2 cellular contexts compared by ENCODE assay signal in genomic region chr12:31355747-31356107, GRCh38.
TF ChIP-seq lines count a peak whose summit lies in the region.

No MANE protein-coding gene starts in this region.

TF ChIP-seq in HepG2, 621 proteins besides CTCF, POLR2A, EP300 and RAD21 (continues in another document):
- TF ChIP-seq, protein P1, sequence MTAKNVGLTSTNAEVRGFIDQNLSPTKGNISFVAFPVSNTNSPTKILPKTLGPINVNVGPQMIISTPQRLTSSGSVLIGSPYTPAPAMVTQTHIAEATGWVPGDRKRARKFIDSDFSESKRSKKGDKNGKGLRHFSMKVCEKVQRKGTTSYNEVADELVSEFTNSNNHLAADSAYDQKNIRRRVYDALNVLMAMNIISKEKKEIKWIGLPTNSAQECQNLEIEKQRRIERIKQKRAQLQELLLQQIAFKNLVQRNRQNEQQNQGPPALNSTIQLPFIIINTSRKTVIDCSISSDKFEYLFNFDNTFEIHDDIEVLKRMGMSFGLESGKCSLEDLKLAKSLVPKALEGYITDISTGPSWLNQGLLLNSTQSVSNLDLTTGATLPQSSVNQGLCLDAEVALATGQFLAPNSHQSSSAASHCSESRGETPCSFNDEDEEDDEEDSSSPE (CRISPR knock-in tag; IDR thresholded peaks at IDR 0.05): no peak; the same call in 1 of the 2 replicates
- TF ChIP-seq BORCS8-MEF2B (CRISPR knock-in tag; IDR thresholded peaks at IDR 0.05) (no peak), KIAA2018 (CRISPR knock-in tag; IDR thresholded peaks at IDR 0.05; ENCODE audit: borderline replicate concordance) (no peak), ZEB1 (IDR thresholded peaks at IDR 0.05; ENCODE audit: insufficient replicate concordance, low read depth) (no peak)
- TF ChIP-seq, protein P2, sequence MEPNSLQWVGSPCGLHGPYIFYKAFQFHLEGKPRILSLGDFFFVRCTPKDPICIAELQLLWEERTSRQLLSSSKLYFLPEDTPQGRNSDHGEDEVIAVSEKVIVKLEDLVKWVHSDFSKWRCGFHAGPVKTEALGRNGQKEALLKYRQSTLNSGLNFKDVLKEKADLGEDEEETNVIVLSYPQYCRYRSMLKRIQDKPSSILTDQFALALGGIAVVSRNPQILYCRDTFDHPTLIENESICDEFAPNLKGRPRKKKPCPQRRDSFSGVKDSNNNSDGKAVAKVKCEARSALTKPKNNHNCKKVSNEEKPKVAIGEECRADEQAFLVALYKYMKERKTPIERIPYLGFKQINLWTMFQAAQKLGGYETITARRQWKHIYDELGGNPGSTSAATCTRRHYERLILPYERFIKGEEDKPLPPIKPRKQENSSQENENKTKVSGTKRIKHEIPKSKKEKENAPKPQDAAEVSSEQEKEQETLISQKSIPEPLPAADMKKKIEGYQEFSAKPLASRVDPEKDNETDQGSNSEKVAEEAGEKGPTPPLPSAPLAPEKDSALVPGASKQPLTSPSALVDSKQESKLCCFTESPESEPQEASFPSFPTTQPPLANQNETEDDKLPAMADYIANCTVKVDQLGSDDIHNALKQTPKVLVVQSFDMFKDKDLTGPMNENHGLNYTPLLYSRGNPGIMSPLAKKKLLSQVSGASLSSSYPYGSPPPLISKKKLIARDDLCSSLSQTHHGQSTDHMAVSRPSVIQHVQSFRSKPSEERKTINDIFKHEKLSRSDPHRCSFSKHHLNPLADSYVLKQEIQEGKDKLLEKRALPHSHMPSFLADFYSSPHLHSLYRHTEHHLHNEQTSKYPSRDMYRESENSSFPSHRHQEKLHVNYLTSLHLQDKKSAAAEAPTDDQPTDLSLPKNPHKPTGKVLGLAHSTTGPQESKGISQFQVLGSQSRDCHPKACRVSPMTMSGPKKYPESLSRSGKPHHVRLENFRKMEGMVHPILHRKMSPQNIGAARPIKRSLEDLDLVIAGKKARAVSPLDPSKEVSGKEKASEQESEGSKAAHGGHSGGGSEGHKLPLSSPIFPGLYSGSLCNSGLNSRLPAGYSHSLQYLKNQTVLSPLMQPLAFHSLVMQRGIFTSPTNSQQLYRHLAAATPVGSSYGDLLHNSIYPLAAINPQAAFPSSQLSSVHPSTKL (CRISPR knock-in tag; IDR thresholded peaks at IDR 0.05): peak; percentile 2; the same call in 1 of the 2 replicates

TF ChIP-seq in H1, 55 proteins besides CTCF, POLR2A, EP300 and RAD21:
- TF ChIP-seq POU5F1 (IDR thresholded peaks at IDR 0.05; ENCODE audit: low read depth, low read length): no peak
- TF ChIP-seq TEAD4 (IDR thresholded peaks at IDR 0.05; ENCODE audit: low read depth, low read length): no peak
- no peak for TF ChIP-seq CBX8 (IDR thresholded peaks at IDR 0.05; ENCODE audit: borderline replicate concordance, low read depth, low read length)
- TF ChIP-seq RNF2 (IDR thresholded peaks at IDR 0.05; ENCODE audit: borderline replicate concordance, low read depth, low read length, missing control alignments, poor library complexity, severe bottlenecking): no peak
- TF ChIP-seq SIN3A (conservative IDR thresholded peaks at IDR 0.05 in 1 of 2, IDR thresholded peaks at IDR 0.05 in 1 of 2; ENCODE audit: low read depth in 1 of 2, low read length in 2 of 2): no peak
- TF ChIP-seq TAF7 (optimal IDR thresholded peaks at IDR 0.05; ENCODE audit: borderline replicate concordance, low read depth, low read length): no peak
- TF ChIP-seq CEBPB (IDR thresholded peaks at IDR 0.05; ENCODE audit: low read depth, low read length): no peak
- TF ChIP-seq GABPA (IDR thresholded peaks at IDR 0.05; ENCODE audit: borderline replicate concordance, insufficient read depth, low read length): no peak
- TF ChIP-seq SP4 (IDR thresholded peaks at IDR 0.05; ENCODE audit: low read length): no peak
- no peak for TF ChIP-seq KDM1A (IDR thresholded peaks at IDR 0.05; ENCODE audit: borderline replicate concordance, low read length)
- TF ChIP-seq, protein P3, sequence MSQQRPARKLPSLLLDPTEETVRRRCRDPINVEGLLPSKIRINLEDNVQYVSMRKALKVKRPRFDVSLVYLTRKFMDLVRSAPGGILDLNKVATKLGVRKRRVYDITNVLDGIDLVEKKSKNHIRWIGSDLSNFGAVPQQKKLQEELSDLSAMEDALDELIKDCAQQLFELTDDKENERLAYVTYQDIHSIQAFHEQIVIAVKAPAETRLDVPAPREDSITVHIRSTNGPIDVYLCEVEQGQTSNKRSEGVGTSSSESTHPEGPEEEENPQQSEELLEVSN (IDR thresholded peaks at IDR 0.05): no peak
- TF ChIP-seq MAFK (IDR thresholded peaks at IDR 0.05; ENCODE audit: low read depth, low read length): no peak
TF ChIP-seq in H1: peak in this region for 0.
